ENCODE assay signal across 16 cellular contexts in genomic region chr10:77553966-77554365, GRCh38.
DNase-seq lines count a peak whose midpoint lies in the region; ATAC-seq, FAIRE-seq and TF ChIP-seq lines count a peak whose summit lies in the region.
"Had no signal": no experiment of that assay in that cellular context is flagged by ENCODE, and none has a peak within 500 bp of the region (broad histone marks: within the 10 kb centered on the region; RNA-seq: fewer than 3 reads in every experiment).

No MANE protein-coding gene starts in this region.

- POLR2A ChIA-PET in A549 (lab: Yijun Ruan, JAX), result no interaction called here
- POLR2A ChIA-PET in naive thymus-derived CD8-positive, alpha-beta T cell (lab: Charles Lee), result no interaction called here

- intact Hi-C loops in psoas muscle (cut with DNase I), result no loop called here

- no peak for FAIRE-seq in A549 (lab: Jason Lieb, UNC)

- H3K9me3 Mint-ChIP-seq in naive thymus-derived CD8-positive, alpha-beta T cell, result no peaks in the 10 kb centered on the region
- H3K9me3 Mint-ChIP-seq: activated naive CD4-positive, alpha-beta T cell treated with anti-CD3 and anti-CD28 coated beads for 36 hours; neural crest cell had no signal

- DNase-seq in A549 (ENCODE audit: low read depth in 1 of 2, low spot score in 1 of 2), result no peak
- peak; percentile 36 for DNase-seq in NCI-H226
- DNase-seq in epithelial cell of esophagus (ENCODE audit: low read depth), result peak; percentile 47
- no peak for DNase-seq in psoas muscle
- no peak for DNase-seq in naive thymus-derived CD8-positive, alpha-beta T cell
- no peak for DNase-seq in Ammon's horn (ENCODE audit: low spot score)
- DNase-seq in activated CD8-positive, alpha-beta memory T cell treated with anti-CD3 and anti-CD28 coated beads, Interleukin-2, amount 50 U/mL, for 4 hours, result no peak
- DNase-seq in activated CD8-positive, alpha-beta memory T cell treated with anti-CD3 and anti-CD28 coated beads for 24 hours, result no peak
- DNase-seq: activated naive CD4-positive, alpha-beta T cell treated with anti-CD3 and anti-CD28 coated beads for 36 hours; erythroblast; NCI-H1436; stimulated activated naive CD8-positive, alpha-beta T cell treated with anti-CD3 and anti-CD28 coated beads, Interleukin-15, Interleukin-2, amounts not matched to agents 100 U/mL and 50 U/mL, for 24 hours; WERI-Rb-1 had no signal

- 83% methylated on average over 5 of the region's 5 CpGs for WGBS in A549 (ENCODE audit: missing lambda C conversion rate)
- WGBS in psoas muscle, 3 donors, result 58 to 71% (median 69%) methylated on average over 5 of the region's 5 CpGs

- ATAC-seq in A549, result no peak; a peak in 1 of 6 replicates
- peak; percentile 18 to 61 (median 47) for ATAC-seq in psoas muscle
- ATAC-seq in naive thymus-derived CD8-positive, alpha-beta T cell, result no peak
- ATAC-seq: stimulated activated naive CD8-positive, alpha-beta T cell treated with anti-CD3 and anti-CD28 coated beads, Interleukin-15, Interleukin-2, amounts not matched to agents 100 U/mL and 50 U/mL, for 24 hours had no signal

- H3K4me3 ChIP-seq in A549 (no peak overlapping the region), epithelial cell of esophagus (ENCODE audit: low read length) (no peak overlapping the region), psoas muscle (no peak overlapping the region)
- H3K4me3 ChIP-seq: hepatocyte had no signal

- no peak overlapping the region for H3K4me3 Mint-ChIP-seq in naive thymus-derived CD8-positive, alpha-beta T cell
- H3K4me3 Mint-ChIP-seq: activated naive CD4-positive, alpha-beta T cell treated with anti-CD3 and anti-CD28 coated beads for 36 hours; neural crest cell had no signal

- no peaks in the 10 kb centered on the region for H3K4me1 Mint-ChIP-seq in naive thymus-derived CD8-positive, alpha-beta T cell

- peaks cover 0 to 7% (median 0%) of the 10 kb centered on the region in 5 donors for H3K27me3 Mint-ChIP-seq in naive thymus-derived CD8-positive, alpha-beta T cell

- peaks cover 43% of the 10 kb centered on the region; the same call in 2 of the 3 replicates for H3K4me1 ChIP-seq in A549
- H3K4me1 ChIP-seq in psoas muscle, result peaks cover 21% of the 10 kb centered on the region

- H3K27ac ChIP-seq in A549, result peak overlapping the region; percentile 23 to 51; a peak in 3 of 6 replicates
- H3K27ac ChIP-seq in psoas muscle, result peak overlapping the region; percentile 5
- H3K27ac ChIP-seq: KMS-11, WERI-Rb-1 had no signal

- CTCF ChIA-PET in A549 (lab: Yijun Ruan, JAX), result interaction anchor here (0.6 to 1.6 kb wide), 6 partner anchors 15 to 124 kb away, joined by 3 to 5 read pairs (median 4); no protein-coding TSS in a partner anchor

- H3K9me3 ChIP-seq in A549, result no peaks in the 10 kb centered on the region
- H3K9me3 ChIP-seq in psoas muscle, result no peaks in the 10 kb centered on the region

- H3K36me3 ChIP-seq in psoas muscle (ENCODE audit: insufficient read depth in 1 of 2, low read depth in 1 of 2), result no peaks in the 10 kb centered on the region
- H3K36me3 ChIP-seq: WERI-Rb-1 had no signal

- no peak overlapping the region for H3K27ac Mint-ChIP-seq in naive thymus-derived CD8-positive, alpha-beta T cell
- H3K27ac Mint-ChIP-seq: activated naive CD4-positive, alpha-beta T cell treated with anti-CD3 and anti-CD28 coated beads for 36 hours had no signal

- H3K27me3 ChIP-seq in psoas muscle (ENCODE audit: insufficient read depth in 3 of 3, low read length in 2 of 3), result no peaks in the 10 kb centered on the region
- H3K27me3 ChIP-seq: hepatocyte had no signal

- peak overlapping the region; percentile 2; the same call in 1 of the 3 replicates for H3K4me2 ChIP-seq in A549
- H3K4me2 ChIP-seq: hepatocyte, KMS-11 had no signal

- no peak for TF ChIP-seq POLR2A in A549 (IDR thresholded peaks at IDR 0.05; ENCODE audit: low read length)

- TF ChIP-seq RAD21 in A549 (conservative IDR thresholded peaks at IDR 0.05 in 1 of 2, IDR thresholded peaks at IDR 0.05 in 1 of 2), result no peak

- TF ChIP-seq CTCF in A549 (IDR thresholded peaks at IDR 0.05) (no peak), epithelial cell of esophagus (IDR thresholded peaks at IDR 0.05; ENCODE audit: insufficient read depth, low read depth, low read length, missing control alignments) (no peak), psoas muscle (IDR thresholded peaks at IDR 0.05) (no peak)

- H3K36me3 Mint-ChIP-seq in naive thymus-derived CD8-positive, alpha-beta T cell, result no peaks in the 10 kb centered on the region

- TF ChIP-seq EP300 in A549 (IDR thresholded peaks at IDR 0.05), result no peak

TF ChIP-seq in A549, 52 proteins besides CTCF, POLR2A, EP300 and RAD21:
- no peak for TF ChIP-seq GATA3 (IDR thresholded peaks at IDR 0.05; ENCODE audit: borderline replicate concordance)
- TF ChIP-seq KDM1A (IDR thresholded peaks at IDR 0.05; ENCODE audit: low read depth), result no peak
- TF ChIP-seq, protein P1, sequence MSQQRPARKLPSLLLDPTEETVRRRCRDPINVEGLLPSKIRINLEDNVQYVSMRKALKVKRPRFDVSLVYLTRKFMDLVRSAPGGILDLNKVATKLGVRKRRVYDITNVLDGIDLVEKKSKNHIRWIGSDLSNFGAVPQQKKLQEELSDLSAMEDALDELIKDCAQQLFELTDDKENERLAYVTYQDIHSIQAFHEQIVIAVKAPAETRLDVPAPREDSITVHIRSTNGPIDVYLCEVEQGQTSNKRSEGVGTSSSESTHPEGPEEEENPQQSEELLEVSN (IDR thresholded peaks at IDR 0.05; ENCODE audit: borderline replicate concordance, low read depth), result no peak

Comparison
In these comparisons a context has a peak if more than half of its experiments do, and no peak if none do; other contexts are left out.
1. ATAC-seq: peak in psoas muscle (4 of 4); none in A549 (0 of 2) and naive thymus-derived CD8-positive, alpha-beta T cell (0 of 2).
2. DNase-seq: peak in NCI-H226 (single experiment) and epithelial cell of esophagus (single experiment); none in A549 (0 of 2), psoas muscle (0 of 2), naive thymus-derived CD8-positive, alpha-beta T cell (0 of 10), Ammon's horn (single experiment), activated CD8-positive, alpha-beta memory T cell treated with anti-CD3 and anti-CD28 coated beads, Interleukin-2, amount 50 U/mL, for 4 hours (single experiment) and activated CD8-positive, alpha-beta memory T cell treated with anti-CD3 and anti-CD28 coated beads for 24 hours (single experiment).